ENCODE assay signal across 2 cellular contexts in the genomic region with DNA sequence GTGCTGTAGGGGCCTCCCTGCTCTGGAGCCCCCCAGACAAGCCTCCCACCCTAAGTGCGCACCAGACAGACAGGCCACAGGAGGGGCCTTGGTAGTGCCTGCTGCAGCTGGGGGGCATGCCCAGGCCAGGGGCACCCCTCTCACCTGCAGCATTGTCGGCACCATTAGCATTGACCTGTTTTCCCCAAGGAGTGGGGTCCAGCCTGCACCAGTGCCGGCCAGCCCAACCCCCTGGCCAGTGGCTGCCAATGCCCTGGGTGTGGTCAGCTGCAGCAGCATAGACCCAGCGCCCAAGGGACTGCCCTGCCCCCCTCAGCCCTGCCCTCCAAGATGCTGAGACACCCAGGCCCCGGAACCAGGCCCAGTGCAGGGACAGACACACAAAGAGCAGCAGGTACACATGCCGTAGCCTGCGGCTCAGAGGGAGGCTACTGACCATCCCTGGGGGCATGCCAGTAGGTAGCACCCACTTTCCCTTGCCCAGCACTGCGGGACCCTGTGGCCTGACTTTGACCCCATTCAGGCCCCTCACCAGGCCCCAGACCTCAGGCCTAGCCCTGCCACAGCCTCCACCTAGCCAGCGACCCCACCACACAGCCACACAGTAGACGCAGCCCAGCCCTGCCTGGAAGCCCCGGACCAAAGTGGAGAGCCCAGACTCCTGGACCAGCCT.
TF ChIP-seq lines count a peak whose summit lies in the region.

No MANE protein-coding gene starts in this region.

TF ChIP-seq in IMR-90, 13 proteins besides CTCF, POLR2A, EP300 and RAD21:
- TF ChIP-seq CEBPB (IDR thresholded peaks at IDR 0.05; ENCODE audit: low read depth, low read length) (no peak), BHLHE40 (IDR thresholded peaks at IDR 0.05; ENCODE audit: low read depth, low read length) (no peak), NFE2L2 (IDR thresholded peaks at IDR 0.05; ENCODE audit: low read depth, low read length) (no peak), MXI1 (IDR thresholded peaks at IDR 0.05; ENCODE audit: borderline replicate concordance, low read depth, low read length) (no peak), MAZ (IDR thresholded peaks at IDR 0.05; ENCODE audit: borderline replicate concordance, low read depth, low read length) (no peak), SMC3 (IDR thresholded peaks at IDR 0.05; ENCODE audit: low read depth, low read length) (no peak), RCOR1 (IDR thresholded peaks at IDR 0.05; ENCODE audit: insufficient replicate concordance, low read length) (no peak), MAFK (IDR thresholded peaks at IDR 0.05; ENCODE audit: low read depth, low read length) (no peak), FOS (IDR thresholded peaks at IDR 0.05; ENCODE audit: low read depth, low read length) (no peak), RFX5 (IDR thresholded peaks at IDR 0.05; ENCODE audit: low read depth, low read length) (no peak), CHD1 (IDR thresholded peaks at IDR 0.05; ENCODE audit: low read depth, low read length) (no peak)
- TF ChIP-seq, protein P1, sequence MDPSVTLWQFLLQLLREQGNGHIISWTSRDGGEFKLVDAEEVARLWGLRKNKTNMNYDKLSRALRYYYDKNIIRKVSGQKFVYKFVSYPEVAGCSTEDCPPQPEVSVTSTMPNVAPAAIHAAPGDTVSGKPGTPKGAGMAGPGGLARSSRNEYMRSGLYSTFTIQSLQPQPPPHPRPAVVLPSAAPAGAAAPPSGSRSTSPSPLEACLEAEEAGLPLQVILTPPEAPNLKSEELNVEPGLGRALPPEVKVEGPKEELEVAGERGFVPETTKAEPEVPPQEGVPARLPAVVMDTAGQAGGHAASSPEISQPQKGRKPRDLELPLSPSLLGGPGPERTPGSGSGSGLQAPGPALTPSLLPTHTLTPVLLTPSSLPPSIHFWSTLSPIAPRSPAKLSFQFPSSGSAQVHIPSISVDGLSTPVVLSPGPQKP (IDR thresholded peaks at IDR 0.05; ENCODE audit: borderline replicate concordance, low read depth, low read length) = no peak
- TF ChIP-seq, protein P2, sequence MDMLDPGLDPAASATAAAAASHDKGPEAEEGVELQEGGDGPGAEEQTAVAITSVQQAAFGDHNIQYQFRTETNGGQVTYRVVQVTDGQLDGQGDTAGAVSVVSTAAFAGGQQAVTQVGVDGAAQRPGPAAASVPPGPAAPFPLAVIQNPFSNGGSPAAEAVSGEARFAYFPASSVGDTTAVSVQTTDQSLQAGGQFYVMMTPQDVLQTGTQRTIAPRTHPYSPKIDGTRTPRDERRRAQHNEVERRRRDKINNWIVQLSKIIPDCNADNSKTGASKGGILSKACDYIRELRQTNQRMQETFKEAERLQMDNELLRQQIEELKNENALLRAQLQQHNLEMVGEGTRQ (IDR thresholded peaks at IDR 0.05; ENCODE audit: low read depth, low read length) = no peak

TF ChIP-seq in K562, 482 proteins besides CTCF, POLR2A, EP300 and RAD21:
- TF ChIP-seq BRD9 (IDR thresholded peaks at IDR 0.05; ENCODE audit: low read depth, partially characterized antibody) = no peak
- TF ChIP-seq, protein P3, sequence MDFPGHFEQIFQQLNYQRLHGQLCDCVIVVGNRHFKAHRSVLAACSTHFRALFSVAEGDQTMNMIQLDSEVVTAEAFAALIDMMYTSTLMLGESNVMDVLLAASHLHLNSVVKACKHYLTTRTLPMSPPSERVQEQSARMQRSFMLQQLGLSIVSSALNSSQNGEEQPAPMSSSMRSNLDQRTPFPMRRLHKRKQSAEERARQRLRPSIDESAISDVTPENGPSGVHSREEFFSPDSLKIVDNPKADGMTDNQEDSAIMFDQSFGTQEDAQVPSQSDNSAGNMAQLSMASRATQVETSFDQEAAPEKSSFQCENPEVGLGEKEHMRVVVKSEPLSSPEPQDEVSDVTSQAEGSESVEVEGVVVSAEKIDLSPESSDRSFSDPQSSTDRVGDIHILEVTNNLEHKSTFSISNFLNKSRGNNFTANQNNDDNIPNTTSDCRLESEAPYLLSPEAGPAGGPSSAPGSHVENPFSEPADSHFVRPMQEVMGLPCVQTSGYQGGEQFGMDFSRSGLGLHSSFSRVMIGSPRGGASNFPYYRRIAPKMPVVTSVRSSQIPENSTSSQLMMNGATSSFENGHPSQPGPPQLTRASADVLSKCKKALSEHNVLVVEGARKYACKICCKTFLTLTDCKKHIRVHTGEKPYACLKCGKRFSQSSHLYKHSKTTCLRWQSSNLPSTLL (IDR thresholded peaks at IDR 0.05) = no peak
- TF ChIP-seq, protein P4, sequence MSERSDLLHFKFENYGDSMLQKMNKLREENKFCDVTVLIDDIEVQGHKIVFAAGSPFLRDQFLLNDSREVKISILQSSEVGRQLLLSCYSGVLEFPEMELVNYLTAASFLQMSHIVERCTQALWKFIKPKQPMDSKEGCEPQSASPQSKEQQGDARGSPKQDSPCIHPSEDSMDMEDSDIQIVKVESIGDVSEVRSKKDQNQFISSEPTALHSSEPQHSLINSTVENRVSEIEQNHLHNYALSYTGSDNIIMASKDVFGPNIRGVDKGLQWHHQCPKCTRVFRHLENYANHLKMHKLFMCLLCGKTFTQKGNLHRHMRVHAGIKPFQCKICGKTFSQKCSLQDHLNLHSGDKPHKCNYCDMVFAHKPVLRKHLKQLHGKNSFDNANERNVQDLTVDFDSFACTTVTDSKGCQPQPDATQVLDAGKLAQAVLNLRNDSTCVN (CRISPR knock-in tag; IDR thresholded peaks at IDR 0.05) = no peak
- TF ChIP-seq CREM (IDR thresholded peaks at IDR 0.05; ENCODE audit: low read depth) = no peak
- TF ChIP-seq POLR2B (IDR thresholded peaks at IDR 0.05; ENCODE audit: low read depth, partially characterized antibody) = no peak
- no peak for TF ChIP-seq SUPT5H (IDR thresholded peaks at IDR 0.05)
- TF ChIP-seq ARNT (IDR thresholded peaks at IDR 0.05) = no peak
- TF ChIP-seq, protein P5, sequence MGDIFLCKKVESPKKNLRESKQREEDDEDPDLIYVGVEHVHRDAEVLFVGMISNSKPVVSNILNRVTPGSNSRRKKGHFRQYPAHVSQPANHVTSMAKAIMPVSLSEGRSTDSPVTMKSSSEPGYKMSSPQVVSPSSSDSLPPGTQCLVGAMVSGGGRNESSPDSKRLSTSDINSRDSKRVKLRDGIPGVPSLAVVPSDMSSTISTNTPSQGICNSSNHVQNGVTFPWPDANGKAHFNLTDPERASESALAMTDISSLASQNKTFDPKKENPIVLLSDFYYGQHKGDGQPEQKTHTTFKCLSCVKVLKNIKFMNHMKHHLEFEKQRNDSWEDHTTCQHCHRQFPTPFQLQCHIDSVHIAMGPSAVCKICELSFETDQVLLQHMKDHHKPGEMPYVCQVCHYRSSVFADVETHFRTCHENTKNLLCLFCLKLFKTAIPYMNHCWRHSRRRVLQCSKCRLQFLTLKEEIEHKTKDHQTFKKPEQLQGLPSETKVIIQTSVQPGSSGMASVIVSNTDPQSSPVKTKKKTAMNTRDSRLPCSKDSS (IDR thresholded peaks at IDR 0.05; ENCODE audit: low read depth, partially characterized antibody) = no peak
- no peak for TF ChIP-seq FOXJ2 (tag; IDR thresholded peaks at IDR 0.05)
- no peak; the same call in 1 of the 2 replicates for TF ChIP-seq ZFX (CRISPR knock-in tag; IDR thresholded peaks at IDR 0.05)
- no peak for TF ChIP-seq CBFA2T2 (conservative IDR thresholded peaks at IDR 0.05)
- TF ChIP-seq KAT7 (CRISPR knock-in tag; IDR thresholded peaks at IDR 0.05; ENCODE audit: borderline replicate concordance) = no peak
- TF ChIP-seq ZNF197 (CRISPR knock-in tag; IDR thresholded peaks at IDR 0.05; ENCODE audit: low read depth) = no peak
- TF ChIP-seq ZNF717 (CRISPR knock-in tag; IDR thresholded peaks at IDR 0.05) = no peak
- TF ChIP-seq SAFB (IDR thresholded peaks at IDR 0.05; ENCODE audit: borderline replicate concordance, low read depth, low read length) = no peak
- no peak for TF ChIP-seq CCNT2 (IDR thresholded peaks at IDR 0.05; ENCODE audit: borderline replicate concordance, extremely low read depth, insufficient read length, low read depth, low read length)
- TF ChIP-seq XRCC5 (IDR thresholded peaks at IDR 0.05; ENCODE audit: low read depth, low read length) = no peak
- no peak for TF ChIP-seq SNRNP70 (optimal IDR thresholded peaks at IDR 0.05; ENCODE audit: low read depth, low read length)
- TF ChIP-seq FOXA3 (CRISPR knock-in tag; conservative IDR thresholded peaks at IDR 0.05 in 1 of 2, IDR thresholded peaks at IDR 0.05 in 1 of 2) = no peak
- no peak for TF ChIP-seq HNRNPL (IDR thresholded peaks at IDR 0.05; ENCODE audit: low read depth, low read length)
TF ChIP-seq in K562: peak in this region for 0.
